Comparison of ENCODE assay signal across 16 cellular contexts in genomic region chr12:5166976-5167375, GRCh38.
DNase-seq lines count a peak whose midpoint lies in the region; ATAC-seq, FAIRE-seq and TF ChIP-seq lines count a peak whose summit lies in the region.
"Had no signal": no experiment of that assay in that cellular context is flagged by ENCODE, and none has a peak within 500 bp of the region (broad histone marks: within the 10 kb centered on the region; RNA-seq: fewer than 3 reads in every experiment).

No MANE protein-coding gene starts in this region.

- H3K36me3 ChIP-seq in endothelial cell of umbilical vein (ENCODE audit: control insufficient read depth in 2 of 2, extremely low read depth in 1 of 2, insufficient read depth in 2 of 2, low read length in 2 of 2) (no peaks in the 10 kb centered on the region), mesodermal cell (ENCODE audit: control insufficient read depth, insufficient read depth, low read length) (no peaks in the 10 kb centered on the region)
- H3K36me3 ChIP-seq: neutrophil had no signal

- no TSS peak for BruUV-seq in endothelial cell of umbilical vein (replicated peaks; lab: Mats Ljungman, UMichigan)

- FAIRE-seq in RCC 7860 (lab: Jason Lieb, UNC): peak; percentile 94
- peak; percentile 15 for FAIRE-seq in endothelial cell of umbilical vein (lab: Jason Lieb, UNC)

- H3K9me3 ChIP-seq in endothelial cell of umbilical vein (replicated peaks; ENCODE audit: control insufficient read depth, insufficient read depth, low read length) (no peaks in the 10 kb centered on the region), mesodermal cell (ENCODE audit: control insufficient read depth, low read length) (no peaks in the 10 kb centered on the region)
- H3K9me3 ChIP-seq: neutrophil had no signal

- H3K9me1 ChIP-seq in endothelial cell of umbilical vein (replicated peaks; ENCODE audit: control insufficient read depth, extremely low read depth, insufficient read depth, low read length): no peaks in the 10 kb centered on the region

- 88 to 93% methylated on average over 4 of the region's 4 CpGs for WGBS in mesodermal cell (ENCODE audit: insufficient coverage in 2 of 2), 2 experiments

- H3K4me1 ChIP-seq in endothelial cell of umbilical vein (ENCODE audit: control insufficient read depth, extremely low read depth, insufficient read depth, low read length) (no peaks in the 10 kb centered on the region), mesodermal cell (ENCODE audit: control insufficient read depth, insufficient read depth, low read length, poor library complexity, severe bottlenecking) (peaks cover 24% of the 10 kb centered on the region)

- H3K27me3 ChIP-seq in endothelial cell of umbilical vein (ENCODE audit: control insufficient read depth in 2 of 2, insufficient read depth in 2 of 2, low read length in 2 of 2): no peaks in the 10 kb centered on the region

- no peak for TF ChIP-seq POLR2A in endothelial cell of umbilical vein (IDR thresholded peaks at IDR 0.05; ENCODE audit: low read depth, low read length)

- H2AFZ ChIP-seq in endothelial cell of umbilical vein (ENCODE audit: low read depth, low read length): no peak overlapping the region

- no peak overlapping the region for H3K27ac ChIP-seq in endothelial cell of umbilical vein (ENCODE audit: insufficient read depth, low read depth, low read length)
- peak overlapping the region; percentile 31 for H3K27ac ChIP-seq in mesodermal cell (ENCODE audit: low read depth, low read length, severe bottlenecking)
- H3K27ac ChIP-seq: neutrophil had no signal

- no peak for TF ChIP-seq CTCF in endothelial cell of umbilical vein (IDR thresholded peaks at IDR 0.05; ENCODE audit: extremely low read depth in 1 of 2, insufficient read depth in 1 of 2, low read depth in 1 of 2, low read length in 2 of 2)

- H3K9ac ChIP-seq in endothelial cell of umbilical vein (replicated peaks; ENCODE audit: extremely low read depth, insufficient read depth, low read length): no peak overlapping the region

- ATAC-seq in GM19463 (IDR thresholded peaks at IDR 0.05; ENCODE audit: unreplicated experiment) (no peak), GM21717 (IDR thresholded peaks at IDR 0.05; ENCODE audit: unreplicated experiment) (no peak)

- CTCF ChIA-PET in endothelial cell of umbilical vein (lab: Charles Lee): no interaction called here

- DNase-seq in COLO829 (ENCODE audit: low spot score) (peak; percentile 12), RCC 7860 (ENCODE audit: low spot score) (peak; percentile 97), endothelial cell of umbilical vein (ENCODE audit: low read depth, low spot score) (peak; percentile 4), COLO668 (lab: John Stamatoyannopoulos, UW; ENCODE audit: unreplicated experiment) (no peak)
- DNase-seq in NK-92 treated with Interleukin-12 subunit alpha and Interleukin-12 subunit beta, amount 100 ng/mL, for 24 hours (lab: John Stamatoyannopoulos, UW): no peak
- DNase-seq: activated CD4-positive, alpha-beta T cell treated with anti-CD3 and anti-CD28 coated beads, Interleukin-2, amount 50 U/mL, for 1 hour; activated gamma-delta T cell treated with Interleukin-2 at 50 U/mL for 16 hours; CD4-positive, alpha-beta T cell; immature natural killer cell; NCI-H1417; NCI-H748 treated with DMSO at 0.1 percent for 48 hours; stimulated activated CD4-positive, alpha-beta T cell treated with anti-CD3 and anti-CD28 coated beads, Interleukin-4, amount 100 ng/mL, for 1 hour had no signal

- intact Hi-C loops in endothelial cell of umbilical vein (cut with micrococcal nuclease): no loop called here

- POLR2A ChIA-PET in endothelial cell of umbilical vein (lab: Charles Lee): no interaction called here

- dilution Hi-C loops in endothelial cell of umbilical vein (cut with MboI; ENCODE audit: extremely low pct_ligation_motif_present, low sequenced_read_pairs): no loop called here

- H3K79me2 ChIP-seq in endothelial cell of umbilical vein (ENCODE audit: control insufficient read depth, insufficient read depth, low read length): no peaks in the 10 kb centered on the region

- no peaks in the 10 kb centered on the region for H4K20me1 ChIP-seq in endothelial cell of umbilical vein (replicated peaks; ENCODE audit: control insufficient read depth, extremely low read depth, insufficient read depth, low read length)

- H3K4me3 ChIP-seq in endothelial cell of umbilical vein (replicated peaks in 1 of 3; ENCODE audit: insufficient read depth in 1 of 3, low read depth in 1 of 3, low read length in 3 of 3): no peak overlapping the region
- H3K4me3 ChIP-seq in mesodermal cell (ENCODE audit: extremely low read depth, insufficient read depth, low read length, poor library complexity, severe bottlenecking): no peak overlapping the region

- no peak overlapping the region for H3K4me2 ChIP-seq in endothelial cell of umbilical vein (ENCODE audit: insufficient read depth, low read length)

TF ChIP-seq in endothelial cell of umbilical vein, 7 proteins besides CTCF, POLR2A, EP300 and RAD21:
- TF ChIP-seq EZH2 (IDR thresholded peaks at IDR 0.05; ENCODE audit: borderline replicate concordance, low read depth, low read length, severe bottlenecking) (no peak), FOS (IDR thresholded peaks at IDR 0.05; ENCODE audit: borderline replicate concordance, insufficient read depth, low read length) (peak; percentile 59)
TF ChIP-seq in endothelial cell of umbilical vein: peak in this region for 1.

Comparison
In these comparisons a context has a peak if more than half of its experiments do, and no peak if none do; other contexts are left out.
1. DNase-seq: peak in COLO829 (single experiment), RCC 7860 (single experiment) and endothelial cell of umbilical vein (single experiment); none in COLO668 (single experiment) and NK-92 treated with Interleukin-12 subunit alpha and Interleukin-12 subunit beta, amount 100 ng/mL, for 24 hours (single experiment).